In genomic region chr5:38885208-38885607, GRCh38 we compare ENCODE assay signal across 27 cellular contexts.
"Had no signal": no experiment of that assay in that cellular context is flagged by ENCODE, and none has a peak within 500 bp of the region (broad histone marks: within the 10 kb centered on the region; RNA-seq: fewer than 3 reads in every experiment).

No MANE protein-coding gene starts in this region.

- H3K9me3 ChIP-seq: stomach, suprapubic skin, testis, thoracic aorta, thyroid gland, tibial artery, tibial nerve, transverse colon, upper lobe of left lung, uterus, vagina had no signal

- H3K4me3 ChIP-seq: stomach, suprapubic skin, testis, thoracic aorta, thyroid gland, tibial artery, tibial nerve, transverse colon, upper lobe of left lung, uterus, vagina had no signal

- H3K4me3 Mint-ChIP-seq: stimulated activated effector memory CD8-positive, alpha-beta T cell treated with anti-CD3 and anti-CD28 coated beads, Interleukin-12 subunit alpha, Interleukin-12 subunit beta, amount 100 ng/mL, for 72 hours; stimulated activated memory B cell treated with anti-CD40 and anti-IgM and Interleukin-4, amounts not matched to agents 10 μg/mL and 1 μg/mL and 100 μg/mL, for 72 hours; stimulated activated naive B cell treated with anti-CD40 and anti-IgM and Interleukin-4, amounts not matched to agents 10 μg/mL and 1 μg/mL and 100 μg/mL, for 72 hours; stimulated activated naive CD8-positive, alpha-beta T cell treated with anti-CD3 and anti-CD28 coated beads, Interleukin-15, amount 100 ng/mL, for 72 hours; stimulated activated naive CD8-positive, alpha-beta T cell treated with anti-CD3 and anti-CD28 coated beads, Interleukin-15, Interleukin-2, amounts not matched to agents 100 ng/mL and 50 ng/mL, for 24 hours; type B pancreatic cell had no signal

- H3K9me3 Mint-ChIP-seq: stimulated activated effector memory CD8-positive, alpha-beta T cell treated with anti-CD3 and anti-CD28 coated beads, Interleukin-12 subunit alpha, Interleukin-12 subunit beta, amount 100 ng/mL, for 72 hours; stimulated activated naive CD8-positive, alpha-beta T cell treated with anti-CD3 and anti-CD28 coated beads, Interleukin-15, amount 100 ng/mL, for 72 hours; stimulated activated naive CD8-positive, alpha-beta T cell treated with anti-CD3 and anti-CD28 coated beads, Interleukin-15, Interleukin-2, amounts not matched to agents 100 ng/mL and 50 ng/mL, for 24 hours; type B pancreatic cell had no signal

- ATAC-seq: stimulated activated effector memory CD8-positive, alpha-beta T cell treated with anti-CD3 and anti-CD28 coated beads, Interleukin-12 subunit alpha, Interleukin-12 subunit beta, amount 100 ng/mL, for 72 hours; stimulated activated naive B cell treated with anti-CD40 and anti-IgM and Interleukin-4, amounts not matched to agents 10 μg/mL and 1 μg/mL and 100 μg/mL, for 72 hours; stimulated activated naive CD8-positive, alpha-beta T cell treated with anti-CD3 and anti-CD28 coated beads, Interleukin-15, amount 100 ng/mL, for 72 hours; stimulated activated naive CD8-positive, alpha-beta T cell treated with anti-CD3 and anti-CD28 coated beads, Interleukin-15, Interleukin-2, amounts not matched to agents 100 U/mL and 50 U/mL, for 24 hours had no signal

- H3K27me3 Mint-ChIP-seq: stimulated activated naive B cell treated with anti-CD40 and anti-IgM and Interleukin-4, amounts not matched to agents 10 μg/mL and 1 μg/mL and 100 μg/mL, for 72 hours; type B pancreatic cell had no signal

- H3K4me1 ChIP-seq: stomach, suprapubic skin, tibial artery, transverse colon, uterus, vagina had no signal

- H3K27ac Mint-ChIP-seq: stimulated activated effector memory CD8-positive, alpha-beta T cell treated with anti-CD3 and anti-CD28 coated beads, Interleukin-12 subunit alpha, Interleukin-12 subunit beta, amount 100 ng/mL, for 72 hours; stimulated activated memory B cell treated with anti-CD40 and anti-IgM and Interleukin-4, amounts not matched to agents 10 μg/mL and 1 μg/mL and 100 μg/mL, for 72 hours; stimulated activated naive B cell treated with anti-CD40 and anti-IgM and Interleukin-4, amounts not matched to agents 10 μg/mL and 1 μg/mL and 100 μg/mL, for 72 hours; stimulated activated naive CD8-positive, alpha-beta T cell treated with anti-CD3 and anti-CD28 coated beads, Interleukin-15, Interleukin-2, amounts not matched to agents 100 ng/mL and 50 ng/mL, for 24 hours; type B pancreatic cell had no signal

- H3K36me3 ChIP-seq: transverse colon, uterus had no signal

- H3K27ac ChIP-seq: stomach, suprapubic skin, thoracic aorta, thyroid gland, tibial artery, tibial nerve, transverse colon, uterus, vagina had no signal

- H3K4me1 Mint-ChIP-seq: stimulated activated effector memory CD8-positive, alpha-beta T cell treated with anti-CD3 and anti-CD28 coated beads, Interleukin-12 subunit alpha, Interleukin-12 subunit beta, amount 100 ng/mL, for 72 hours; stimulated activated memory B cell treated with anti-CD40 and anti-IgM and Interleukin-4, amounts not matched to agents 10 μg/mL and 1 μg/mL and 100 μg/mL, for 72 hours; stimulated activated naive CD8-positive, alpha-beta T cell treated with anti-CD3 and anti-CD28 coated beads, Interleukin-15, amount 100 ng/mL, for 72 hours had no signal

- H3K36me3 Mint-ChIP-seq: stimulated activated effector memory CD8-positive, alpha-beta T cell treated with anti-CD3 and anti-CD28 coated beads, Interleukin-12 subunit alpha, Interleukin-12 subunit beta, amount 100 ng/mL, for 72 hours; stimulated activated memory B cell treated with anti-CD40 and anti-IgM and Interleukin-4, amounts not matched to agents 10 μg/mL and 1 μg/mL and 100 μg/mL, for 72 hours; stimulated activated naive B cell treated with anti-CD40 and anti-IgM and Interleukin-4, amounts not matched to agents 10 μg/mL and 1 μg/mL and 100 μg/mL, for 72 hours; type B pancreatic cell had no signal

- DNase-seq: stimulated activated CD4-positive, alpha-beta T cell treated with anti-CD3 and anti-CD28 coated beads, Interleukin-2, amount 100 ng/mL, for 48 hours; stimulated activated CD4-positive, alpha-beta T cell treated with anti-CD3 and anti-CD28 coated beads, Interleukin-4, amount 100 ng/mL, for 1 hour; stimulated activated CD4-positive, alpha-beta T cell treated with anti-CD3 and anti-CD28 coated beads, Interleukin-4, amount 100 ng/mL, for 24 hours; stimulated activated CD4-positive, alpha-beta T cell treated with anti-CD3 and anti-CD28 coated beads, Interleukin-4, amount 100 ng/mL, for 4 hours; stimulated activated CD8-positive, alpha-beta memory T cell treated with anti-CD3 and anti-CD28 coated beads, Interleukin-4, amount 100 ng/mL, for 48 hours; stimulated activated naive B cell treated with anti-CD40 and anti-IgM and Interleukin-4, amounts not matched to agents 10 μg/mL and 1 μg/mL and 100 μg/mL, for 72 hours; stimulated activated naive CD4-positive, alpha-beta T cell; stimulated activated naive CD4-positive, alpha-beta T cell treated with Interleukin-2 at 50 U/mL for 16 hours; stimulated activated naive CD8-positive, alpha-beta T cell treated with anti-CD3 and anti-CD28 coated beads, Interleukin-15, amount 100 ng/mL, for 72 hours; stimulated activated naive CD8-positive, alpha-beta T cell treated with anti-CD3 and anti-CD28 coated beads, Interleukin-15, Interleukin-2, amounts not matched to agents 100 U/mL and 50 U/mL, for 24 hours; stomach; substantia nigra; testis; thyroid gland; tibial artery; transverse colon; trophoblast cell; upper lobe of left lung; uterus had no signal

- H3K27me3 ChIP-seq: stomach, suprapubic skin, testis, thyroid gland, tibial artery, tibial nerve, transverse colon, upper lobe of left lung, uterus, vagina had no signal
